ENCODE assay signal across 13 cellular contexts in the genomic region with DNA sequence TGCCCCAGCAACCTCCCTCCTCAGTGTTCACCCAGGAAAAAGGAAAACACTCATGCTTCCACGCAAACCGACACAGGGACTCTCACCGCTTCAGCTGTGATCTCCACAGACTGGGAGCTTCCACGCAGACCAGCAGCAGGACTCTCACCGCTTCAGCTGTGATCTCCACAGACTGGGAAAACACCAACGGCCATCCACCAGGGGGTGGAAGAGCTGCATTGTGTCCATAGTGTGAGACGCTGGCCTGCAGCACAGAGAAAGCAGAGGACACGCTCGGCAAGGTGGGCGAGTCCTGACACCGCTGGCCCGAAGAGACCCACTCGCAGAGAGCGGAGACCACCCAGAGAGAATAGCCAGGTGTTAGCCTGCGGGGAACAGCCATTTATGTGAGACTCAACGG. TPM values are rescaled to one million over a fixed set of nuclear protein-coding genes. Genes with fewer than 3 reads are reported as not detected.
DNase-seq lines count a peak whose midpoint lies in the region; ATAC-seq, FAIRE-seq and TF ChIP-seq lines count a peak whose summit lies in the region.
"Had no signal": no experiment of that assay in that cellular context is flagged by ENCODE, and none has a peak within 500 bp of the region (broad histone marks: within the 10 kb centered on the region; RNA-seq: fewer than 3 reads in every experiment).

No MANE protein-coding gene starts in this region.

- ATAC-seq in heart left ventricle (no peak), GM21526 (IDR thresholded peaks at IDR 0.05; ENCODE audit: low FRiP score, unreplicated experiment) (no peak)

- H3K27ac ChIP-seq in left ventricle myocardium inferior (replicated peaks): no peak overlapping the region
- no peak overlapping the region for H3K27ac ChIP-seq in heart left ventricle
- H3K27ac ChIP-seq: breast epithelium, C4-2B, KMS-11 had no signal

- H3K9me3 ChIP-seq in left ventricle myocardium inferior (replicated peaks): no peaks in the 10 kb centered on the region
- no peaks in the 10 kb centered on the region for H3K9me3 ChIP-seq in heart left ventricle
- H3K9me3 ChIP-seq: breast epithelium had no signal

- no peaks in the 10 kb centered on the region for H3K4me1 ChIP-seq in left ventricle myocardium inferior
- H3K4me1 ChIP-seq in heart left ventricle: no peaks in the 10 kb centered on the region
- H3K4me1 ChIP-seq: breast epithelium had no signal

- H3K36me3 ChIP-seq in left ventricle myocardium inferior (peaks cover 35% of the 10 kb centered on the region), heart left ventricle (peaks cover 0 to 58% (median 26%) of the 10 kb centered on the region in 9 donors)
- H3K36me3 ChIP-seq: breast epithelium had no signal

- intact Hi-C loops in left ventricle myocardium inferior (cut with micrococcal nuclease): no loop called here
- intact Hi-C loops in heart left ventricle (cut with DNase I): no loop called here

- TF ChIP-seq CTCF in left ventricle myocardium inferior (IDR thresholded peaks at IDR 0.05; ENCODE audit: borderline replicate concordance): peak; percentile 16
- no peak for TF ChIP-seq CTCF in heart left ventricle (IDR thresholded peaks at IDR 0.05)
- TF ChIP-seq CTCF in WI38 (IDR thresholded peaks at IDR 0.05; ENCODE audit: low read depth, low read length): peak; percentile 21; the same call in 1 of the 2 replicates

- H3K27me3 ChIP-seq in left ventricle myocardium inferior (ENCODE audit: low read depth) (no peaks in the 10 kb centered on the region), heart left ventricle (no peaks in the 10 kb centered on the region)
- H3K27me3 ChIP-seq: breast epithelium had no signal

- TF ChIP-seq POLR2A in heart left ventricle (IDR thresholded peaks at IDR 0.05): no peak

- H3K4me3 ChIP-seq in left ventricle myocardium inferior (no peak overlapping the region), heart left ventricle (no peak overlapping the region), WI38 (ENCODE audit: low read depth, low read length) (no peak overlapping the region)
- H3K4me3 ChIP-seq: breast epithelium had no signal

- DNase-seq in left ventricle myocardium inferior: no peak
- DNase-seq in heart left ventricle: no peak
- peak; percentile 60 for DNase-seq in iPS-NIHi11 (ENCODE audit: low spot score)
- peak; percentile 14 for DNase-seq in urothelium cell line (ENCODE audit: low spot score)
- no peak for DNase-seq in glomerular visceral epithelial cell (ENCODE audit: extremely low spot score)
- no peak for DNase-seq in NCI-H2107 (lab: John Stamatoyannopoulos, UW)
- DNase-seq: NCI-H510A had no signal

- no peak for FAIRE-seq in urothelium cell line (lab: Jason Lieb, UNC)
- FAIRE-seq: GM12891 had no signal

- 85 to 94% (median 87%) methylated on average over 16 of the region's 16 CpGs for WGBS in heart left ventricle, 4 donors

RNA-seq across cellular contexts. Expression of a gene that starts 42.5 kb away (rescaled TPM):
- 18.3 TPM for total RNA-seq in left ventricle myocardium inferior
- total RNA-seq in heart left ventricle: 10 to 100 TPM; 11.1 to 26.7 (median 15.7) TPM
- 10 to 100 TPM in 1 of 2 donors, 1 to 10 TPM in 1; 6.5 to 10.5 TPM for polyA plus RNA-seq in heart left ventricle

Comparison
In these comparisons a context has a peak if more than half of its experiments do, and no peak if none do; other contexts are left out.
1. CTCF ChIP-seq: peak in left ventricle myocardium inferior (single experiment) and WI38 (single experiment); none in heart left ventricle (0 of 12).
2. DNase-seq: peak in iPS-NIHi11 (single experiment) and urothelium cell line (single experiment); none in left ventricle myocardium inferior (single experiment), heart left ventricle (0 of 5), glomerular visceral epithelial cell (single experiment) and NCI-H2107 (single experiment).